1 cellular context compared by ENCODE assay signal in the genomic region with DNA sequence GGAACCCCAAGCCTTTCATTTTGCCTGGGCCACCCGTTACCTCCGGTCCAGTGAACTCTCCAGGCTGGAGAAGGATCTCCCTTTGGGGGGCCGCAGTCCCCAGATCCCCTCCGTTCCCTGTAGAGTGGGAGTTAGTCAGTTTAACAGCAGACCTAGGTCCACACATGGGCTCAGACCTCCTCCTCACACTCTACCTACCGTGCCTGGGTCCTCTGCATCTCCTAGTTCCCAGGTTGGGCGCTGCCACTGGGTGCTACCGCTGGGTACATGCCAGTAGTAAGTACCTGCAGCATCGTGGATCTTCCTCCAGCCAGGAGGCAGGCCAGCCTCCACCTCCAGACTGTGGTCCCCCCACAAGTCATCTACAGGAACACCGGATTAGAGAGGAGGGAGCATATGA.
TF ChIP-seq lines count a peak whose summit lies in the region.

No MANE protein-coding gene starts in this region.

TF ChIP-seq in K562, 482 proteins besides CTCF, POLR2A, EP300 and RAD21:
- TF ChIP-seq DDX20 (tag; IDR thresholded peaks at IDR 0.05; ENCODE audit: low read depth) (no peak), JUN (IDR thresholded peaks at IDR 0.05; ENCODE audit: borderline replicate concordance, low read depth, low read length) (no peak), JUN (CRISPR knock-in tag; IDR thresholded peaks at IDR 0.05; ENCODE audit: borderline replicate concordance) (0 out of 2 replicates have a peak, but pooled peaks have one; percentile 24), KAT7 (CRISPR knock-in tag; IDR thresholded peaks at IDR 0.05; ENCODE audit: borderline replicate concordance) (peak; percentile 37; the same call in 1 of the 2 replicates), PREB (CRISPR knock-in tag; IDR thresholded peaks at IDR 0.05) (0 out of 2 replicates have a peak, but pooled peaks have one; percentile 66), KDM2B (CRISPR knock-in tag; IDR thresholded peaks at IDR 0.05) (0 out of 2 replicates have a peak, but pooled peaks have one; percentile 2)
- TF ChIP-seq, protein P1, sequence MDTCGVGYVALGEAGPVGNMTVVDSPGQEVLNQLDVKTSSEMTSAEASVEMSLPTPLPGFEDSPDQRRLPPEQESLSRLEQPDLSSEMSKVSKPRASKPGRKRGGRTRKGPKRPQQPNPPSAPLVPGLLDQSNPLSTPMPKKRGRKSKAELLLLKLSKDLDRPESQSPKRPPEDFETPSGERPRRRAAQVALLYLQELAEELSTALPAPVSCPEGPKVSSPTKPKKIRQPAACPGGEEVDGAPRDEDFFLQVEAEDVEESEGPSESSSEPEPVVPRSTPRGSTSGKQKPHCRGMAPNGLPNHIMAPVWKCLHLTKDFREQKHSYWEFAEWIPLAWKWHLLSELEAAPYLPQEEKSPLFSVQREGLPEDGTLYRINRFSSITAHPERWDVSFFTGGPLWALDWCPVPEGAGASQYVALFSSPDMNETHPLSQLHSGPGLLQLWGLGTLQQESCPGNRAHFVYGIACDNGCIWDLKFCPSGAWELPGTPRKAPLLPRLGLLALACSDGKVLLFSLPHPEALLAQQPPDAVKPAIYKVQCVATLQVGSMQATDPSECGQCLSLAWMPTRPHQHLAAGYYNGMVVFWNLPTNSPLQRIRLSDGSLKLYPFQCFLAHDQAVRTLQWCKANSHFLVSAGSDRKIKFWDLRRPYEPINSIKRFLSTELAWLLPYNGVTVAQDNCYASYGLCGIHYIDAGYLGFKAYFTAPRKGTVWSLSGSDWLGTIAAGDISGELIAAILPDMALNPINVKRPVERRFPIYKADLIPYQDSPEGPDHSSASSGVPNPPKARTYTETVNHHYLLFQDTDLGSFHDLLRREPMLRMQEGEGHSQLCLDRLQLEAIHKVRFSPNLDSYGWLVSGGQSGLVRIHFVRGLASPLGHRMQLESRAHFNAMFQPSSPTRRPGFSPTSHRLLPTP (IDR thresholded peaks at IDR 0.05; ENCODE audit: borderline replicate concordance, extremely low read depth, insufficient read length), result no peak
- TF ChIP-seq, protein P2, sequence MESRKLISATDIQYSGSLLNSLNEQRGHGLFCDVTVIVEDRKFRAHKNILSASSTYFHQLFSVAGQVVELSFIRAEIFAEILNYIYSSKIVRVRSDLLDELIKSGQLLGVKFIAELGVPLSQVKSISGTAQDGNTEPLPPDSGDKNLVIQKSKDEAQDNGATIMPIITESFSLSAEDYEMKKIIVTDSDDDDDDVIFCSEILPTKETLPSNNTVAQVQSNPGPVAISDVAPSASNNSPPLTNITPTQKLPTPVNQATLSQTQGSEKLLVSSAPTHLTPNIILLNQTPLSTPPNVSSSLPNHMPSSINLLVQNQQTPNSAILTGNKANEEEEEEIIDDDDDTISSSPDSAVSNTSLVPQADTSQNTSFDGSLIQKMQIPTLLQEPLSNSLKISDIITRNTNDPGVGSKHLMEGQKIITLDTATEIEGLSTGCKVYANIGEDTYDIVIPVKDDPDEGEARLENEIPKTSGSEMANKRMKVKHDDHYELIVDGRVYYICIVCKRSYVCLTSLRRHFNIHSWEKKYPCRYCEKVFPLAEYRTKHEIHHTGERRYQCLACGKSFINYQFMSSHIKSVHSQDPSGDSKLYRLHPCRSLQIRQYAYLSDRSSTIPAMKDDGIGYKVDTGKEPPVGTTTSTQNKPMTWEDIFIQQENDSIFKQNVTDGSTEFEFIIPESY (CRISPR knock-in tag; IDR thresholded peaks at IDR 0.05), result 0 out of 2 replicates have a peak, but pooled peaks have one; percentile 11
TF ChIP-seq in K562: peak in this region for 5.
